Comparison of ENCODE assay signal across 1 cellular context in the genomic region with DNA sequence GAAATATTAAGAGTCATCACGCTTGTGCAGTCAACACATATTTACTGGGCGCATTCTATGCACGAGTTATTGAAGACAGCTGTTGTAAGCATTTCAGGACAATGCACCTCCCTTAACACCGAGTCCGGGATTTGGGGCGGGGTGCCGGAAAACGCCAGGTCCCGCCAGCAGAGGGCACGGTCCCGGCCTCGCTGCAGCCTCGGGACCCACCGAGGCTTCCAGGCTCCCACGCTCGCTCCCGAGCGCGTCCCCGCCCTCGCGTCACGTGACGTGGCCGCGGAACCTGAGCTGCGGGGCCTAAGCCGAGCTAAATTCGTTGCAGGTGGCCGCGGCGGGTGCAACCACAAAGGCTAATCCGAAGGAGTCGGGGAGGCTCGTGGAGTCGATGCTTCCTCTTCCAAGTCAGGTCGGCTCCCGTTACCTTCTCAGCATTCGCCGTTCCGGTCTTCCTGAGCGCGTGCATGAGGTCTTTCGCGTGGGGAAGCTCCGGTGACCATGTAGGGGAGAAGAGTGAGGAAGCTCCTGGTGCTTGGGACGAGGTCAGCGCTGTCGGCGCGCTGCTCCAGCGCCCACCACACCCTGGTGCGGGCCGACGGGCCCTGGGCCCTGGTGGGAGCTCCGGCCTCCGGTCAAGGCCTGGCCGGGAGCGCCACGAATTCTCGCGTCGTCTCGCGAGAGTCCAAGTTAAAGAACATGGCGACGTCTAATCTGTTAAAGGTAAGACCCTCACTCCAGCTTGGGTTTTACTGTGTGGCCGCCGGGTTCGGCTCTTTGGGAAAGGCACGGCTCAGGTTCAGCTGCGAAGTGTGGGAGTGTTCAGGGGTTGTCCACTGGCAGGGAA.
A peak's percentile ranks its signal among the peaks of the same experiment; 100 is the strongest.
TF ChIP-seq lines count a peak whose summit lies in the region.

A gene (plus strand): TSS at position 243 of the 841 bp plus-strand sequence. CDS start 451 bp downstream, at position 694.

TF ChIP-seq in HEK293, 187 proteins besides CTCF, POLR2A, EP300 and RAD21 (continued from another document and continues in another):
- TF ChIP-seq, protein P1, sequence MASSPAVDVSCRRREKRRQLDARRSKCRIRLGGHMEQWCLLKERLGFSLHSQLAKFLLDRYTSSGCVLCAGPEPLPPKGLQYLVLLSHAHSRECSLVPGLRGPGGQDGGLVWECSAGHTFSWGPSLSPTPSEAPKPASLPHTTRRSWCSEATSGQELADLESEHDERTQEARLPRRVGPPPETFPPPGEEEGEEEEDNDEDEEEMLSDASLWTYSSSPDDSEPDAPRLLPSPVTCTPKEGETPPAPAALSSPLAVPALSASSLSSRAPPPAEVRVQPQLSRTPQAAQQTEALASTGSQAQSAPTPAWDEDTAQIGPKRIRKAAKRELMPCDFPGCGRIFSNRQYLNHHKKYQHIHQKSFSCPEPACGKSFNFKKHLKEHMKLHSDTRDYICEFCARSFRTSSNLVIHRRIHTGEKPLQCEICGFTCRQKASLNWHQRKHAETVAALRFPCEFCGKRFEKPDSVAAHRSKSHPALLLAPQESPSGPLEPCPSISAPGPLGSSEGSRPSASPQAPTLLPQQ (tag by site-specific recombination; IDR thresholded peaks at IDR 0.05), result peak; percentile 97
- peak; percentile 51; the same call in 1 of the 2 replicates for TF ChIP-seq ZSCAN23 (tag by site-specific recombination; IDR thresholded peaks at IDR 0.05)
- TF ChIP-seq, protein P2, sequence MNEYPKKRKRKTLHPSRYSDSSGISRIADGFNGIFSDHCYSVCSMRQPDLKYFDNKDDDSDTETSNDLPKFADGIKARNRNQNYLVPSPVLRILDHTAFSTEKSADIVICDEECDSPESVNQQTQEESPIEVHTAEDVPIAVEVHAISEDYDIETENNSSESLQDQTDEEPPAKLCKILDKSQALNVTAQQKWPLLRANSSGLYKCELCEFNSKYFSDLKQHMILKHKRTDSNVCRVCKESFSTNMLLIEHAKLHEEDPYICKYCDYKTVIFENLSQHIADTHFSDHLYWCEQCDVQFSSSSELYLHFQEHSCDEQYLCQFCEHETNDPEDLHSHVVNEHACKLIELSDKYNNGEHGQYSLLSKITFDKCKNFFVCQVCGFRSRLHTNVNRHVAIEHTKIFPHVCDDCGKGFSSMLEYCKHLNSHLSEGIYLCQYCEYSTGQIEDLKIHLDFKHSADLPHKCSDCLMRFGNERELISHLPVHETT (tag by site-specific recombination; IDR thresholded peaks at IDR 0.05), result peak; percentile 53; the same call in 1 of the 2 replicates
- TF ChIP-seq ZNF747 (tag by site-specific recombination; IDR thresholded peaks at IDR 0.05), result no peak
- TF ChIP-seq, protein P3, sequence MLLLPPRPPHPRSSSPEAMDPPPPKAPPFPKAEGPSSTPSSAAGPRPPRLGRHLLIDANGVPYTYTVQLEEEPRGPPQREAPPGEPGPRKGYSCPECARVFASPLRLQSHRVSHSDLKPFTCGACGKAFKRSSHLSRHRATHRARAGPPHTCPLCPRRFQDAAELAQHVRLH (tag by site-specific recombination; IDR thresholded peaks at IDR 0.05), result peak; percentile 83
- TF ChIP-seq, protein P4, sequence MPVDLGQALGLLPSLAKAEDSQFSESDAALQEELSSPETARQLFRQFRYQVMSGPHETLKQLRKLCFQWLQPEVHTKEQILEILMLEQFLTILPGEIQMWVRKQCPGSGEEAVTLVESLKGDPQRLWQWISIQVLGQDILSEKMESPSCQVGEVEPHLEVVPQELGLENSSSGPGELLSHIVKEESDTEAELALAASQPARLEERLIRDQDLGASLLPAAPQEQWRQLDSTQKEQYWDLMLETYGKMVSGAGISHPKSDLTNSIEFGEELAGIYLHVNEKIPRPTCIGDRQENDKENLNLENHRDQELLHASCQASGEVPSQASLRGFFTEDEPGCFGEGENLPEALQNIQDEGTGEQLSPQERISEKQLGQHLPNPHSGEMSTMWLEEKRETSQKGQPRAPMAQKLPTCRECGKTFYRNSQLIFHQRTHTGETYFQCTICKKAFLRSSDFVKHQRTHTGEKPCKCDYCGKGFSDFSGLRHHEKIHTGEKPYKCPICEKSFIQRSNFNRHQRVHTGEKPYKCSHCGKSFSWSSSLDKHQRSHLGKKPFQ (tag by site-specific recombination; IDR thresholded peaks at IDR 0.05), result 0 out of 2 replicates have a peak, but pooled peaks have one; percentile 57
- TF ChIP-seq, protein P5, sequence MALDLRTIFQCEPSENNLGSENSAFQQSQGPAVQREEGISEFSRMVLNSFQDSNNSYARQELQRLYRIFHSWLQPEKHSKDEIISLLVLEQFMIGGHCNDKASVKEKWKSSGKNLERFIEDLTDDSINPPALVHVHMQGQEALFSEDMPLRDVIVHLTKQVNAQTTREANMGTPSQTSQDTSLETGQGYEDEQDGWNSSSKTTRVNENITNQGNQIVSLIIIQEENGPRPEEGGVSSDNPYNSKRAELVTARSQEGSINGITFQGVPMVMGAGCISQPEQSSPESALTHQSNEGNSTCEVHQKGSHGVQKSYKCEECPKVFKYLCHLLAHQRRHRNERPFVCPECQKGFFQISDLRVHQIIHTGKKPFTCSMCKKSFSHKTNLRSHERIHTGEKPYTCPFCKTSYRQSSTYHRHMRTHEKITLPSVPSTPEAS (tag by site-specific recombination; IDR thresholded peaks at IDR 0.05), result 0 out of 2 replicates have a peak, but pooled peaks have one; percentile 28
- peak; percentile 29; the same call in 1 of the 2 replicates for TF ChIP-seq KLF1 (tag by site-specific recombination; IDR thresholded peaks at IDR 0.05)
- no peak for TF ChIP-seq ZBTB7A (tag by site-specific recombination; IDR thresholded peaks at IDR 0.05; ENCODE audit: low read depth)
- TF ChIP-seq, protein P6, sequence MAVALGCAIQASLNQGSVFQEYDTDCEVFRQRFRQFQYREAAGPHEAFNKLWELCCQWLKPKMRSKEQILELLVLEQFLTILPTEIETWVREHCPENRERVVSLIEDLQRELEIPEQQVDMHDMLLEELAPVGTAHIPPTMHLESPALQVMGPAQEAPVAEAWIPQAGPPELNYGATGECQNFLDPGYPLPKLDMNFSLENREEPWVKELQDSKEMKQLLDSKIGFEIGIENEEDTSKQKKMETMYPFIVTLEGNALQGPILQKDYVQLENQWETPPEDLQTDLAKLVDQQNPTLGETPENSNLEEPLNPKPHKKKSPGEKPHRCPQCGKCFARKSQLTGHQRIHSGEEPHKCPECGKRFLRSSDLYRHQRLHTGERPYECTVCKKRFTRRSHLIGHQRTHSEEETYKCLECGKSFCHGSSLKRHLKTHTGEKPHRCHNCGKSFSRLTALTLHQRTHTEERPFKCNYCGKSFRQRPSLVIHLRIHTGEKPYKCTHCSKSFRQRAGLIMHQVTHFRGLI (tag by site-specific recombination; IDR thresholded peaks at IDR 0.05), result 0 out of 2 replicates have a peak, but pooled peaks have one; percentile 10
- peak; percentile 24; the same call in 1 of the 2 replicates for TF ChIP-seq SP2 (tag by site-specific recombination; IDR thresholded peaks at IDR 0.05)
- TF ChIP-seq KLF9 (tag by site-specific recombination; IDR thresholded peaks at IDR 0.05; ENCODE audit: low read depth), result peak; percentile 72
- TF ChIP-seq, protein P7, sequence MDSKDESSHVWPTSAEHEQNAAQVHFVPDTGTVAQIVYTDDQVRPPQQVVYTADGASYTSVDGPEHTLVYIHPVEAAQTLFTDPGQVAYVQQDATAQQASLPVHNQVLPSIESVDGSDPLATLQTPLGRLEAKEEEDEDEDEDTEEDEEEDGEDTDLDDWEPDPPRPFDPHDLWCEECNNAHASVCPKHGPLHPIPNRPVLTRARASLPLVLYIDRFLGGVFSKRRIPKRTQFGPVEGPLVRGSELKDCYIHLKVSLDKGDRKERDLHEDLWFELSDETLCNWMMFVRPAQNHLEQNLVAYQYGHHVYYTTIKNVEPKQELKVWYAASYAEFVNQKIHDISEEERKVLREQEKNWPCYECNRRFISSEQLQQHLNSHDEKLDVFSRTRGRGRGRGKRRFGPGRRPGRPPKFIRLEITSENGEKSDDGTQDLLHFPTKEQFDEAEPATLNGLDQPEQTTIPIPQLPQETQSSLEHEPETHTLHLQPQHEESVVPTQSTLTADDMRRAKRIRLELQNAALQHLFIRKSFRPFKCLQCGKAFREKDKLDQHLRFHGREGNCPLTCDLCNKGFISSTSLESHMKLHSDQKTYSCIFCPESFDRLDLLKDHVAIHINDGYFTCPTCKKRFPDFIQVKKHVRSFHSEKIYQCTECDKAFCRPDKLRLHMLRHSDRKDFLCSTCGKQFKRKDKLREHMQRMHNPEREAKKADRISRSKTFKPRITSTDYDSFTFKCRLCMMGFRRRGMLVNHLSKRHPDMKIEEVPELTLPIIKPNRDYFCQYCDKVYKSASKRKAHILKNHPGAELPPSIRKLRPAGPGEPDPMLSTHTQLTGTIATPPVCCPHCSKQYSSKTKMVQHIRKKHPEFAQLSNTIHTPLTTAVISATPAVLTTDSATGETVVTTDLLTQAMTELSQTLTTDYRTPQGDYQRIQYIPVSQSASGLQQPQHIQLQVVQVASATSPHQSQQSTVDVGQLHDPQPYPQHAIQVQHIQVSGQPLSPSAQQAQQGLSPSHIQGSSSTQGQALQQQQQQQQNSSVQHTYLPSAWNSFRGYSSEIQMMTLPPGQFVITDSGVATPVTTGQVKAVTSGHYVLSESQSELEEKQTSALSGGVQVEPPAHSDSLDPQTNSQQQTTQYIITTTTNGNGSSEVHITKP (tag by site-specific recombination; IDR thresholded peaks at IDR 0.05), result peak; percentile 70; the same call in 1 of the 2 replicates
- TF ChIP-seq ZFHX2 (tag by site-specific recombination; conservative IDR thresholded peaks at IDR 0.05), result peak; percentile 80
- no peak for TF ChIP-seq ZNF530 (tag by site-specific recombination; IDR thresholded peaks at IDR 0.05; ENCODE audit: low read depth)
- TF ChIP-seq ZSCAN30 (tag by site-specific recombination; IDR thresholded peaks at IDR 0.05), result peak; percentile 62; the same call in 1 of the 2 replicates
- 0 out of 2 replicates have a peak, but pooled peaks have one; percentile 68 for TF ChIP-seq ZNF239 (tag by site-specific recombination; IDR thresholded peaks at IDR 0.05)
- TF ChIP-seq, protein P8, sequence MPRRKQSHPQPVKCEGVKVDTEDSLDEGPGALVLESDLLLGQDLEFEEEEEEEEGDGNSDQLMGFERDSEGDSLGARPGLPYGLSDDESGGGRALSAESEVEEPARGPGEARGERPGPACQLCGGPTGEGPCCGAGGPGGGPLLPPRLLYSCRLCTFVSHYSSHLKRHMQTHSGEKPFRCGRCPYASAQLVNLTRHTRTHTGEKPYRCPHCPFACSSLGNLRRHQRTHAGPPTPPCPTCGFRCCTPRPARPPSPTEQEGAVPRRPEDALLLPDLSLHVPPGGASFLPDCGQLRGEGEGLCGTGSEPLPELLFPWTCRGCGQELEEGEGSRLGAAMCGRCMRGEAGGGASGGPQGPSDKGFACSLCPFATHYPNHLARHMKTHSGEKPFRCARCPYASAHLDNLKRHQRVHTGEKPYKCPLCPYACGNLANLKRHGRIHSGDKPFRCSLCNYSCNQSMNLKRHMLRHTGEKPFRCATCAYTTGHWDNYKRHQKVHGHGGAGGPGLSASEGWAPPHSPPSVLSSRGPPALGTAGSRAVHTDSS (tag by site-specific recombination; IDR thresholded peaks at IDR 0.05), result 0 out of 2 replicates have a peak, but pooled peaks have one; percentile 20
- TF ChIP-seq ZNF76 (tag by site-specific recombination; IDR thresholded peaks at IDR 0.05; ENCODE audit: borderline replicate concordance, low read depth), result peak; percentile 65; the same call in 1 of the 2 replicates
- 0 out of 2 replicates have a peak, but pooled peaks have one; percentile 13 for TF ChIP-seq ZNF133 (tag by site-specific recombination; IDR thresholded peaks at IDR 0.05)
- peak; percentile 94 for TF ChIP-seq ZXDB (tag by site-specific recombination; IDR thresholded peaks at IDR 0.05)
- TF ChIP-seq, protein P9, sequence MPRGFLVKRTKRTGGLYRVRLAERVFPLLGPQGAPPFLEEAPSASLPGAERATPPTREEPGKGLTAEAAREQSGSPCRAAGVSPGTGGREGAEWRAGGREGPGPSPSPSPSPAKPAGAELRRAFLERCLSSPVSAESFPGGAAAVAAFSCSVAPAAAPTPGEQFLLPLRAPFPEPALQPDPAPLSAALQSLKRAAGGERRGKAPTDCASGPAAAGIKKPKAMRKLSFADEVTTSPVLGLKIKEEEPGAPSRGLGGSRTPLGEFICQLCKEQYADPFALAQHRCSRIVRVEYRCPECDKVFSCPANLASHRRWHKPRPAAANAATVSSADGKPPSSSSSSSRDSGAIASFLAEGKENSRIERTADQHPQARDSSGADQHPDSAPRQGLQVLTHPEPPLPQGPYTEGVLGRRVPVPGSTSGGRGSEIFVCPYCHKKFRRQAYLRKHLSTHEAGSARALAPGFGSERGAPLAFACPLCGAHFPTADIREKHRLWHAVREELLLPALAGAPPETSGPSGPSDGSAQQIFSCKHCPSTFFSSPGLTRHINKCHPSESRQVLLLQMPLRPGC (tag by site-specific recombination; IDR thresholded peaks at IDR 0.05), result peak; percentile 56; the same call in 1 of the 2 replicates
- TF ChIP-seq ZNF114 (tag by site-specific recombination; IDR thresholded peaks at IDR 0.05), result no peak
- TF ChIP-seq ZNF2 (tag by site-specific recombination; IDR thresholded peaks at IDR 0.05), result peak; percentile 95
- TF ChIP-seq, protein P10, sequence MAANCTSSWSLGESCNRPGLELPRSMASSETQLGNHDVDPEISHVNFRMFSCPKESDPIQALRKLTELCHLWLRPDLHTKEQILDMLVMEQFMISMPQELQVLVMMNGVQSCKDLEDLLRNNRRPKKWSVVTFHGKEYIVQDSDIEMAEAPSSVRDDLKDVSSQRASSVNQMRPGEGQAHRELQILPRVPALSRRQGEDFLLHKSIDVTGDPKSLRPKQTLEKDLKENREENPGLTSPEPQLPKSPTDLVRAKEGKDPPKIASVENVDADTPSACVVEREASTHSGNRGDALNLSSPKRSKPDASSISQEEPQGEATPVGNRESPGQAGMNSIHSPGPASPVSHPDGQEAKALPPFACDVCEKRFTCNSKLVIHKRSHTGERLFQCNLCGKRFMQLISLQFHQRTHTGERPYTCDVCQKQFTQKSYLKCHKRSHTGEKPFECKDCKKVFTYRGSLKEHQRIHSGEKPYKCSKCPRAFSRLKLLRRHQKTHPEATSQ (tag by site-specific recombination; IDR thresholded peaks at IDR 0.05), result peak; percentile 86
- TF ChIP-seq ZBTB48 (tag by site-specific recombination; IDR thresholded peaks at IDR 0.05), result 0 out of 2 replicates have a peak, but pooled peaks have one; percentile 13
- TF ChIP-seq OSR2 (tag by site-specific recombination; IDR thresholded peaks at IDR 0.05), result peak; percentile 33; the same call in 1 of the 2 replicates
- no peak for TF ChIP-seq ZNF211 (tag by site-specific recombination; IDR thresholded peaks at IDR 0.05; ENCODE audit: low read depth)
- peak; percentile 69 for TF ChIP-seq YY1 (tag by site-specific recombination; IDR thresholded peaks at IDR 0.05)
- no peak for TF ChIP-seq ZNF350 (tag by site-specific recombination; IDR thresholded peaks at IDR 0.05)
- no peak for TF ChIP-seq ZNF510 (tag by site-specific recombination; IDR thresholded peaks at IDR 0.05; ENCODE audit: insufficient replicate concordance)
- TF ChIP-seq ZNF335 (tag by site-specific recombination; conservative IDR thresholded peaks at IDR 0.05), result peak; percentile 97
- TF ChIP-seq ZBTB21 (tag by site-specific recombination; IDR thresholded peaks at IDR 0.05), result no peak
- TF ChIP-seq ZNF621 (tag by site-specific recombination; IDR thresholded peaks at IDR 0.05), result no peak
- peak; percentile 49 for TF ChIP-seq SCRT2 (tag by site-specific recombination; IDR thresholded peaks at IDR 0.05)
